ENCODE assay signal across 25 cellular contexts in the genomic region with DNA sequence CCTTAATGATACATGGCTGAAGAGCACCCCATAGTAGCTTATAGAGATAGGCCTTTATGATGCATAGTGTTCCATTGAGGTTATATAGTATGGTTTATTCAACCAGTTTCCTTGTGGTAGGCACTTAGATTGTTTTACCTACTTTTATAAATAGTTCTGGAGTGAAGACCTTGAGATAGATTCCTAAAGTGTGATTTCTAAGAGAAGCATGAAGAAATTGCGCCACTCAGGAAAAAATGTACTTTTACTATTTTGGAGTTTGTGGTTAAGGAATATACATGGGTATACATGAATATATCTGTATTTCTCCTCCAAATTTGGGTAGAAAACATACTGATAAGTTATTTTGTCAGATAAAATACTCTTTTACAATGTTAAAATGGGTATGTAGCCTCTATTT.
DNase-seq lines count a peak whose midpoint lies in the region; ATAC-seq and TF ChIP-seq lines count a peak whose summit lies in the region.
"Had no signal": no experiment of that assay in that cellular context is flagged by ENCODE, and none has a peak within 500 bp of the region (broad histone marks: within the 10 kb centered on the region; RNA-seq: fewer than 3 reads in every experiment).

No MANE protein-coding gene starts in this region.

- no peak overlapping the region for H4K5ac ChIP-seq in IMR-90 (ENCODE audit: low read depth, low read length)

- no peak overlapping the region for H3K4me2 ChIP-seq in IMR-90 (ENCODE audit: low read depth, low read length)
- H3K4me2 ChIP-seq in smooth muscle cell = no peak overlapping the region
- H3K4me2 ChIP-seq: hepatocyte, KMS-11 had no signal

- WGBS in IMR-90 (ENCODE audit: extremely low coverage in 2 of 2, insufficient read length in 1 of 2), 2 experiments = no CpG with 5 or more reads among the region's 1 CpG
- 93% methylated on average over 1 of the region's 1 CpG for WGBS in smooth muscle cell (ENCODE audit: low lambda C conversion rate)
- 91% methylated on average over 1 of the region's 1 CpG; no CpG with 5 or more reads in 1 of the 2 experiments for WGBS in endodermal cell (ENCODE audit: insufficient coverage in 1 of 2, insufficient read length in 1 of 2), 2 experiments

- no peak overlapping the region for H3K18ac ChIP-seq in IMR-90 (ENCODE audit: low read depth, low read length)

- peaks cover 2% of the 10 kb centered on the region; the same call in 1 of the 2 replicates for H3K9me1 ChIP-seq in IMR-90 (ENCODE audit: insufficient read depth, low read length)

- no peak for TF ChIP-seq RAD21 in IMR-90 (IDR thresholded peaks at IDR 0.05; ENCODE audit: low read length)

- no peak overlapping the region for H4K91ac ChIP-seq in IMR-90 (ENCODE audit: insufficient read depth, low read depth, low read length)

- intact Hi-C loops in natural killer cell (cut with micrococcal nuclease) = no loop called here
- intact Hi-C loops in IMR-90 (cut with micrococcal nuclease) = loop anchor here (5.0 kb wide), 1 partner anchor 173 kb away; no protein-coding TSS in a partner anchor

- H3K27ac ChIP-seq in IMR-90 (ENCODE audit: insufficient read depth, low read length) (no peak overlapping the region; the same call in 1 of the 2 replicates), smooth muscle cell (ENCODE audit: low read depth) (peak overlapping the region; percentile 1), endodermal cell (ENCODE audit: low read depth, low read length) (no peak overlapping the region)
- H3K27ac ChIP-seq: hepatocyte, KMS-11, right atrium auricular region, thyroid gland had no signal

- CTCF ChIA-PET in IMR-90 (lab: Yijun Ruan, JAX) = interaction anchor here (1.1 kb wide), 1 partner anchor 14 kb away, joined by 3 read pairs; no protein-coding TSS in a partner anchor

- dilution Hi-C loops in IMR-90 (cut with HindIII; ENCODE audit: low sequenced_read_pairs, unreplicated experiment) = no loop called here

- peaks cover 5% of the 10 kb centered on the region; the same call in 1 of the 2 replicates for H4K20me1 ChIP-seq in IMR-90 (ENCODE audit: insufficient read depth, low read length)
- peaks cover 94% of the 10 kb centered on the region for H4K20me1 ChIP-seq in smooth muscle cell (ENCODE audit: low read depth)

- TF ChIP-seq POLR2A in IMR-90 (IDR thresholded peaks at IDR 0.05; ENCODE audit: low read depth, low read length) = no peak

- peaks cover 26 to 55% of the 10 kb centered on the region in 2 experiments for H3K79me1 ChIP-seq in IMR-90 (ENCODE audit: low read depth in 1 of 2, low read length in 2 of 2)

- H2AFZ ChIP-seq in IMR-90 (replicated peaks; ENCODE audit: low read length, poor library complexity) = no peak overlapping the region
- no peak overlapping the region for H2AFZ ChIP-seq in smooth muscle cell (ENCODE audit: low read depth)
- H2AFZ ChIP-seq: hepatocyte had no signal

- no peak overlapping the region for H2BK120ac ChIP-seq in IMR-90 (ENCODE audit: low read depth, low read length)

- H3K27me3 Mint-ChIP-seq in natural killer cell (ENCODE audit: low read depth in 2 of 2) (no peaks in the 10 kb centered on the region), endodermal cell (ENCODE audit: insufficient read depth) (no peaks in the 10 kb centered on the region)
- H3K27me3 Mint-ChIP-seq in natural killer cell treated with Interleukin-12 subunit alpha and Interleukin-12 subunit beta and Interleukin-15 and Interleukin-18, amount 100 ng/mL, for 72 hours = no peaks in the 10 kb centered on the region
- H3K27me3 Mint-ChIP-seq: memory B cell had no signal

- ATAC-seq in natural killer cell = no peak
- no peak for ATAC-seq in natural killer cell treated with Interleukin-12 subunit alpha and Interleukin-12 subunit beta and Interleukin-15 and Interleukin-18, amount 100 ng/mL, for 72 hours
- ATAC-seq in IMR-90 (ENCODE audit: low read depth) = peak; percentile 72
- ATAC-seq in GM21515 (IDR thresholded peaks at IDR 0.05; ENCODE audit: unreplicated experiment) = no peak
- ATAC-seq in GM21717 (IDR thresholded peaks at IDR 0.05; ENCODE audit: unreplicated experiment) = no peak
- ATAC-seq: PC-3 had no signal

- DNase-seq in natural killer cell (no peak), IMR-90 (peak; percentile 50), fibroblast of pulmonary artery (ENCODE audit: low read depth) (peak; percentile 26), smooth muscle cell (lab: John Stamatoyannopoulos, UW; ENCODE audit: unreplicated experiment) (no peak), endodermal cell (no peak)
- no peak for DNase-seq in natural killer cell treated with Interleukin-12 subunit alpha and Interleukin-12 subunit beta and Interleukin-15 and Interleukin-18, amount 100 ng/mL, for 72 hours (ENCODE audit: low spot score)
- DNase-seq: activated CD4-positive, CD25-positive, alpha-beta regulatory T cell; activated naive CD4-positive, alpha-beta T cell treated with anti-CD3 and anti-CD28 coated beads, Interleukin-2, amount 50 U/mL, for 16 hours; cerebellar nuclear complex; DMS153; erythroblast; GOT3; NCI-H1436; PC-3; Right ventricle myocardium superior; stimulated activated CD4-positive, alpha-beta T cell treated with anti-CD3 and anti-CD28 coated beads, Interleukin-12 subunit alpha, Interleukin-12 subunit beta, amount 100 ng/mL, for 4 hours; stimulated activated CD4-positive, alpha-beta T cell treated with anti-CD3 and anti-CD28 coated beads, Interleukin-4, amount 100 ng/mL, for 4 hours; stimulated activated naive CD4-positive, alpha-beta T cell treated with Interleukin-2 at 50 U/mL for 16 hours; thyroid gland had no signal

- H3K36me3 ChIP-seq in IMR-90 (ENCODE audit: control insufficient read depth, insufficient read depth, low read length) = peaks cover 52% of the 10 kb centered on the region
- peaks cover 39% of the 10 kb centered on the region for H3K36me3 ChIP-seq in smooth muscle cell (ENCODE audit: low read depth)
- peaks cover 98% of the 10 kb centered on the region for H3K36me3 ChIP-seq in endodermal cell (ENCODE audit: control insufficient read depth, insufficient read depth, low read length)

- no peak overlapping the region for H2BK20ac ChIP-seq in IMR-90 (ENCODE audit: low read depth, low read length)

- no peak overlapping the region for H3K4ac ChIP-seq in IMR-90 (ENCODE audit: low read depth, low read length)

- H3F3A ChIP-seq in smooth muscle cell (ENCODE audit: low read depth) = peaks cover 17% of the 10 kb centered on the region

- no peak for TF ChIP-seq CTCF in natural killer cell (IDR thresholded peaks at IDR 0.05)
- TF ChIP-seq CTCF in IMR-90 (conservative IDR thresholded peaks at IDR 0.05; ENCODE audit: low read depth, low read length) = no peak
- TF ChIP-seq CTCF in fibroblast of pulmonary artery (IDR thresholded peaks at IDR 0.05; ENCODE audit: low read length, missing control alignments) = no peak
- no peak for TF ChIP-seq CTCF in smooth muscle cell (IDR thresholded peaks at IDR 0.05; ENCODE audit: borderline replicate concordance, insufficient read depth, poor library complexity, severe bottlenecking)
- no peak for TF ChIP-seq CTCF in endodermal cell (conservative IDR thresholded peaks at IDR 0.05)

- H2AK9ac ChIP-seq in IMR-90 (replicated peaks; ENCODE audit: low read depth, low read length, poor library complexity) = no peak overlapping the region

- H3K4me3 Mint-ChIP-seq in natural killer cell = no peak overlapping the region
- H3K4me3 Mint-ChIP-seq in natural killer cell treated with Interleukin-12 subunit alpha and Interleukin-12 subunit beta and Interleukin-15 and Interleukin-18, amount 100 ng/mL, for 72 hours = no peak overlapping the region
- H3K4me3 Mint-ChIP-seq in endodermal cell = no peak overlapping the region
- H3K4me3 Mint-ChIP-seq: memory B cell had no signal

- no peaks in the 10 kb centered on the region for H3K9me3 Mint-ChIP-seq in natural killer cell
- no peaks in the 10 kb centered on the region for H3K9me3 Mint-ChIP-seq in natural killer cell treated with Interleukin-12 subunit alpha and Interleukin-12 subunit beta and Interleukin-15 and Interleukin-18, amount 100 ng/mL, for 72 hours
- no peaks in the 10 kb centered on the region for H3K9me3 Mint-ChIP-seq in endodermal cell
- H3K9me3 Mint-ChIP-seq: memory B cell had no signal

- H3K9me3 ChIP-seq in IMR-90 (ENCODE audit: control insufficient read depth, insufficient read depth, low read length) (no peaks in the 10 kb centered on the region), smooth muscle cell (replicated peaks; ENCODE audit: low read depth) (no peaks in the 10 kb centered on the region), endodermal cell (ENCODE audit: control insufficient read depth, low read length) (no peaks in the 10 kb centered on the region)
- H3K9me3 ChIP-seq: right atrium auricular region, thyroid gland had no signal

- peak overlapping the region; percentile 81 for H2BK5ac ChIP-seq in IMR-90 (ENCODE audit: low read depth, low read length, poor library complexity, severe bottlenecking)

- peaks cover 81% of the 10 kb centered on the region for H3K79me2 ChIP-seq in smooth muscle cell (ENCODE audit: low read depth)

- H3K56ac ChIP-seq in IMR-90 (ENCODE audit: extremely low read depth, insufficient read depth, low read length) = no peak overlapping the region

- H2BK15ac ChIP-seq in IMR-90 (ENCODE audit: low read depth, low read length) = no peak overlapping the region

- POLR2A ChIA-PET in IMR-90 (lab: Charles Lee; ENCODE audit: unreplicated experiment) = interaction anchor here (0.6 kb wide), 1 partner anchor 172 kb away, joined by 3 read pairs; no protein-coding TSS in a partner anchor

- H3K4me1 Mint-ChIP-seq in natural killer cell (peaks cover 16 to 24% of the 10 kb centered on the region in 2 donors), endodermal cell (no peaks in the 10 kb centered on the region)
- H3K4me1 Mint-ChIP-seq in natural killer cell treated with Interleukin-12 subunit alpha and Interleukin-12 subunit beta and Interleukin-15 and Interleukin-18, amount 100 ng/mL, for 72 hours (ENCODE audit: low read depth in 2 of 2) = peaks cover 22 to 24% of the 10 kb centered on the region in 2 donors

- H3K36me3 Mint-ChIP-seq in natural killer cell (peaks cover 35% of the 10 kb centered on the region), endodermal cell (ENCODE audit: low read depth) (peaks cover 84% of the 10 kb centered on the region)
- peaks cover 47% of the 10 kb centered on the region for H3K36me3 Mint-ChIP-seq in natural killer cell treated with Interleukin-12 subunit alpha and Interleukin-12 subunit beta and Interleukin-15 and Interleukin-18, amount 100 ng/mL, for 72 hours

- peaks cover 3% of the 10 kb centered on the region; the same call in 1 of the 2 replicates for H3K4me1 ChIP-seq in IMR-90 (ENCODE audit: control insufficient read depth, insufficient read depth, low read length)
- no peaks in the 10 kb centered on the region for H3K4me1 ChIP-seq in smooth muscle cell (ENCODE audit: low read depth)
- no peaks in the 10 kb centered on the region for H3K4me1 ChIP-seq in endodermal cell (ENCODE audit: control insufficient read depth, insufficient read depth, low read length)

- in situ Hi-C loops in IMR-90 (cut with MboI; ENCODE audit: low sequenced_read_pairs) = no loop called here

- H3K23ac ChIP-seq in IMR-90 (ENCODE audit: low read depth, low read length) = no peak overlapping the region

- H3K14ac ChIP-seq in IMR-90 (replicated peaks; ENCODE audit: low read depth, low read length) = no peak overlapping the region

- H3K4me3 ChIP-seq in IMR-90 (ENCODE audit: insufficient read depth, low read depth, low read length) (no peak overlapping the region), fibroblast of pulmonary artery (replicated peaks; ENCODE audit: low read depth, low read length) (no peak overlapping the region), smooth muscle cell (no peak overlapping the region), endodermal cell (ENCODE audit: low read length) (no peak overlapping the region)
- H3K4me3 ChIP-seq: hepatocyte, right atrium auricular region, thyroid gland had no signal

- no peaks in the 10 kb centered on the region for H3K27me3 ChIP-seq in IMR-90 (ENCODE audit: control insufficient read depth, insufficient read depth, low read length)
- no peaks in the 10 kb centered on the region for H3K27me3 ChIP-seq in smooth muscle cell (ENCODE audit: low read depth)
- H3K27me3 ChIP-seq in endodermal cell (ENCODE audit: control insufficient read depth, insufficient read depth, low read length, poor library complexity, severe bottlenecking) = no peaks in the 10 kb centered on the region
- H3K27me3 ChIP-seq: hepatocyte, right atrium auricular region, thyroid gland had no signal

- BruUV-seq in IMR-90 (replicated peaks; lab: Mats Ljungman, UMichigan) = no TSS peak

- no peak overlapping the region for H4K8ac ChIP-seq in IMR-90 (ENCODE audit: low read depth in 2 of 2, low read length in 2 of 2)

- no peak overlapping the region for H2AK5ac ChIP-seq in IMR-90 (ENCODE audit: low read depth, low read length)

- H3K9ac ChIP-seq in IMR-90 (ENCODE audit: low read depth, low read length) = no peak overlapping the region
- no peak overlapping the region for H3K9ac ChIP-seq in smooth muscle cell (ENCODE audit: low read depth)
- H3K9ac ChIP-seq in endodermal cell (ENCODE audit: extremely low read depth, low read length, poor library complexity, severe bottlenecking) = no peak overlapping the region
- H3K9ac ChIP-seq: KMS-11 had no signal

- peak overlapping the region; percentile 29 to 71 for H3K27ac Mint-ChIP-seq in natural killer cell
- H3K27ac Mint-ChIP-seq in natural killer cell treated with Interleukin-12 subunit alpha and Interleukin-12 subunit beta and Interleukin-15 and Interleukin-18, amount 100 ng/mL, for 72 hours = no peak overlapping the region
- H3K27ac Mint-ChIP-seq in endodermal cell = no peak overlapping the region

Comparison
In these comparisons a context has a peak if more than half of its experiments do, and no peak if none do; other contexts are left out.
1. H3K27ac Mint-ChIP-seq: peak in natural killer cell (2 of 2); none in natural killer cell treated with Interleukin-12 subunit alpha and Interleukin-12 subunit beta and Interleukin-15 and Interleukin-18, amount 100 ng/mL, for 72 hours (0 of 2) and endodermal cell (single experiment).
2. DNase-seq: peak in IMR-90 (single experiment) and fibroblast of pulmonary artery (single experiment); none in natural killer cell (single experiment), natural killer cell treated with Interleukin-12 subunit alpha and Interleukin-12 subunit beta and Interleukin-15 and Interleukin-18, amount 100 ng/mL, for 72 hours (single experiment), smooth muscle cell (single experiment) and endodermal cell (single experiment).